1 cellular context compared by ENCODE assay signal in genomic region chr6:31663087-31663960, GRCh38.
TF ChIP-seq lines count a peak whose summit lies in the region.

No MANE protein-coding gene starts in this region.

TF ChIP-seq in K562, 482 proteins besides CTCF, POLR2A, EP300 and RAD21 (continued from another document):
- TF ChIP-seq ZNF277 (CRISPR knock-in tag; IDR thresholded peaks at IDR 0.05; ENCODE audit: borderline replicate concordance) (no peak), PHF21A (IDR thresholded peaks at IDR 0.05; ENCODE audit: borderline replicate concordance, low read depth) (no peak), ZBED1 (IDR thresholded peaks at IDR 0.05) (no peak), ZNF511 (CRISPR knock-in tag; IDR thresholded peaks at IDR 0.05) (no peak), CREBBP (IDR thresholded peaks at IDR 0.05; ENCODE audit: low read depth, low read length) (no peak), ZNF431 (CRISPR knock-in tag; IDR thresholded peaks at IDR 0.05) (no peak; the same call in 1 of the 2 replicates), ASH1L (IDR thresholded peaks at IDR 0.05; ENCODE audit: borderline replicate concordance, low read depth, partially characterized antibody) (no peak), FOXJ3 (CRISPR knock-in tag; IDR thresholded peaks at IDR 0.05) (no peak), OTX1 (CRISPR knock-in tag; IDR thresholded peaks at IDR 0.05) (no peak), NCOA4 (IDR thresholded peaks at IDR 0.05; ENCODE audit: partially characterized antibody) (no peak), TEAD1 (CRISPR knock-in tag; IDR thresholded peaks at IDR 0.05) (no peak), SETDB1 (IDR thresholded peaks at IDR 0.05; ENCODE audit: low read length) (no peak), TRIM25 (IDR thresholded peaks at IDR 0.05; ENCODE audit: borderline replicate concordance) (no peak), CUX1 (CRISPR knock-in tag; IDR thresholded peaks at IDR 0.05) (no peak), RREB1 (CRISPR knock-in tag; IDR thresholded peaks at IDR 0.05) (no peak), MAFG (tag; conservative IDR thresholded peaks at IDR 0.05) (no peak), SIN3B (IDR thresholded peaks at IDR 0.05; ENCODE audit: low read depth) (no peak), FOXJ2 (tag; IDR thresholded peaks at IDR 0.05) (0 out of 2 replicates have a peak, but pooled peaks have one; percentile 36), NFXL1 (CRISPR knock-in tag; IDR thresholded peaks at IDR 0.05) (no peak; the same call in 1 of the 2 replicates), GTF2F1 (IDR thresholded peaks at IDR 0.05; ENCODE audit: low read depth, low read length) (no peak), NRF1 (conservative IDR thresholded peaks at IDR 0.05 in 1 of 2, IDR thresholded peaks at IDR 0.05 in 1 of 2) (no peak), PCBP2 (IDR thresholded peaks at IDR 0.05; ENCODE audit: low read depth, low read length, poor library complexity, severe bottlenecking) (no peak), ILK (tag; IDR thresholded peaks at IDR 0.05; ENCODE audit: borderline replicate concordance, low read depth) (0 out of 2 replicates have a peak, but pooled peaks have one; percentile 24), PPARD (CRISPR knock-in tag; IDR thresholded peaks at IDR 0.05) (no peak), RCOR1 (IDR thresholded peaks at IDR 0.05; ENCODE audit: borderline replicate concordance in 1 of 2, low read depth in 2 of 2, low read length in 2 of 2) (no peak), ID3 (CRISPR knock-in tag; IDR thresholded peaks at IDR 0.05) (no peak), ID3 (tag; IDR thresholded peaks at IDR 0.05) (no peak; the same call in 1 of the 2 replicates), FOXA1 (IDR thresholded peaks at IDR 0.05; ENCODE audit: borderline replicate concordance) (no peak), MLLT1 (IDR thresholded peaks at IDR 0.05) (no peak), ZNF253 (CRISPR knock-in tag; conservative IDR thresholded peaks at IDR 0.05) (no peak), STAT5B (CRISPR knock-in tag; IDR thresholded peaks at IDR 0.05) (no peak), CHD1 (IDR thresholded peaks at IDR 0.05; ENCODE audit: low read length) (no peak), NFRKB (IDR thresholded peaks at IDR 0.05; ENCODE audit: low read depth) (no peak), E4F1 (CRISPR knock-in tag; IDR thresholded peaks at IDR 0.05; ENCODE audit: borderline replicate concordance) (no peak), MCM3 (IDR thresholded peaks at IDR 0.05) (no peak)
